ENCODE assay signal across 8 cellular contexts in the genomic region with DNA sequence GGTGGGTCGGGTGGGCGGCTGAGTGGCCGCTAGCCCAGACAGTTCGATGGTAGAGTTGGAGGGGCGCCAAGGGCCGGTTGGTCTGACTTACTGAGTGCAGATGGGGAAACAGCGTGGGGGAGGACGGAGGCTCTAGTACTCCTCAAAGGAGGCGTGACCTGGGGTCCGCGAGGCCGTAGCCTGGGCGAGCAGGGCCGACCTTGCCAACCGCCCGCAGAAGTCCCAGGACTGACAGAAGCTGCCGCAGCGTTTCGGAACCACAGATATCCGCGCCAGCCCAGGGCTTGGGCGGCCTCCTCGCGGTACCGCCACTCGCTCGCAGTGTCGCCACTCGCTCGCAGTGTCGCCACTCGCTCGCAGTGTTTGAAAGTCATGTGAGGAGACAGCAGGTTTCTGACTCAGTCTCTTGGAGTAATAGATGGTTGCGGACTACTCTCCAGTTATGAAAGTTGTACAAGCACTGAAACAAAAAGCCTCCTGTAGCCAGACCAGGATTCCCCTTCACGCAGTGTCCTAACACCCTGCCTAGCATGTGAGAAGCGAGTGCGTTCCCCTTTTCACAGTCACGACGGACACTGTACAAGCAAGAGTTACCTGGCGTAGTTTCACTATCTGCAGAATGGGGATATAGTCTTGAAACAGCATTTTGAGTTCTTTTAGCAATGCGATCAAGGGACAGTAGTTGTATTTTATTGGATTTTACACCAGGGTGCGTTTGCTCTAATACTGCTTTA. TPM values are rescaled to one million over a fixed set of nuclear protein-coding genes. Genes with fewer than 3 reads are reported as not detected.
DNase-seq lines count a peak whose midpoint lies in the region; ATAC-seq lines count a peak whose summit lies in the region.

No MANE protein-coding gene starts in this region.

- no peaks in the 10 kb centered on the region for H3K36me3 ChIP-seq in rectal smooth muscle tissue (ENCODE audit: control insufficient read depth, insufficient read depth, low read length)

- H3K9ac ChIP-seq in rectal smooth muscle tissue (ENCODE audit: low read length), result peak overlapping the region; percentile 52

- H3K4me3 ChIP-seq in Jurkat, Clone E6-1 (ENCODE audit: low read length), result peak overlapping the region; percentile 79
- H3K4me3 ChIP-seq in rectal smooth muscle tissue (ENCODE audit: low read length), result peak overlapping the region; percentile 87

- DNase-seq in ELR (ENCODE audit: low read depth) (peak; percentile 75), T-helper 1 cell (peak; percentile 11 to 57 (median 32)), amniotic stem cell (lab: John Stamatoyannopoulos, UW) (peak; percentile 12), hepatic stellate cell (ENCODE audit: low spot score) (peak; percentile 46), dedifferentiated amniotic fluid mesenchymal stem cell (ENCODE audit: extremely low spot score) (no peak)
- DNase-seq in Jurkat, Clone E6-1 (ENCODE audit: low read depth, low spot score), result peak; percentile 39

- ATAC-seq in GM21786 (IDR thresholded peaks at IDR 0.05; ENCODE audit: unreplicated experiment), result peak; percentile 52

- H3K27ac ChIP-seq in rectal smooth muscle tissue (ENCODE audit: low read depth, low read length), result peak overlapping the region; percentile 12

- H3K4me1 ChIP-seq in rectal smooth muscle tissue (ENCODE audit: control insufficient read depth, insufficient read depth, low read length), result peaks cover 5% of the 10 kb centered on the region

- H3K27me3 ChIP-seq in rectal smooth muscle tissue (ENCODE audit: control insufficient read depth, insufficient read depth, low read length), result no peaks in the 10 kb centered on the region

RNA-seq across cellular contexts. Expression of gene TMEM38B, which starts 0.7 kb away (rescaled TPM):
- polyA plus RNA-seq in Jurkat, Clone E6-1 (2012; ENCODE audit: insufficient read depth, insufficient read length), result 38.9 TPM

RNA-seq across cellular contexts. Expression of gene TAL2, which starts 32.8 kb away (rescaled TPM):
- not detected for polyA plus RNA-seq in Jurkat, Clone E6-1 (2012; ENCODE audit: insufficient read depth, insufficient read length)
